27 cellular contexts compared by ENCODE assay signal in the genomic region with DNA sequence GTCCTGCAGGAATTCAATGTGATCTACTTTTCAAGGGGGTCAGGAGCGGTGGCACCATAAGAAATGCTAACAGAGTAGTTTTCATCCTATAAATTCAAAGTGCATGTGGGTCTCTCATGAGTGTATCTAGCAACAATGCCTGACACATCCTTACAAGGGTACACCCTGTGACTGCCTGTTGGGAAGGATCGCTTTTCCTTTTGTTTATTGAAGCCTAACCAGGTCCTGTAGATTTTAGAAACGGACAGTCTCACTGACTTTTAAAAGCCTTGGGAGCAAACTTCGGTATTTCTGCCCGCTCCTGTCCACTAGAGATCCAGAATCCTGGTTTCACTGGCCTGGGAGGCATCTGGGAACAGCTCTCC.
A peak's percentile ranks its signal among the peaks of the same experiment; 100 is the strongest.
DNase-seq lines count a peak whose midpoint lies in the region; ATAC-seq and TF ChIP-seq lines count a peak whose summit lies in the region.
"Had no signal": no experiment of that assay in that cellular context is flagged by ENCODE, and none has a peak within 500 bp of the region (broad histone marks: within the 10 kb centered on the region; RNA-seq: fewer than 3 reads in every experiment).

No MANE protein-coding gene starts in this region.

- peak overlapping the region; percentile 41 for H3K27ac ChIP-seq in AG04450 (ENCODE audit: low read depth, low read length)
- H3K27ac ChIP-seq in PC-9, result peak overlapping the region; percentile 85
- peak overlapping the region; percentile 3 to 18 for H3K27ac ChIP-seq in coronary artery
- H3K27ac ChIP-seq in rectal smooth muscle tissue (ENCODE audit: low read depth, low read length), result peak overlapping the region; percentile 46
- H3K27ac ChIP-seq in dorsolateral prefrontal cortex, result peak overlapping the region in 13 of 59 donors; percentile 12 to 91 (median 56)
- H3K27ac ChIP-seq: neural progenitor cell, right lobe of liver, vagina had no signal

- no peaks in the 10 kb centered on the region for H4K20me1 ChIP-seq in PC-9 (ENCODE audit: insufficient read depth)

- H3K27me3 ChIP-seq in AG04450 (ENCODE audit: control insufficient read depth, insufficient read depth, low read length), result no peaks in the 10 kb centered on the region
- no peaks in the 10 kb centered on the region for H3K27me3 ChIP-seq in PC-9 (ENCODE audit: insufficient read depth, low read depth)
- H3K27me3 ChIP-seq in rectal smooth muscle tissue (ENCODE audit: control insufficient read depth, insufficient read depth, low read length), result no peaks in the 10 kb centered on the region
- H3K27me3 ChIP-seq in dorsolateral prefrontal cortex, result no peaks in the 10 kb centered on the region
- H3K27me3 ChIP-seq: BE2C, neural progenitor cell, right lobe of liver, thyroid gland, vagina had no signal

- intact Hi-C loops in PC-9 (cut with micrococcal nuclease; ENCODE audit: unreplicated experiment) (no loop called here), dorsolateral prefrontal cortex (cut with DNase I) (no loop called here)

- CTCF ChIA-PET in AG04450 (lab: Charles Lee), result no interaction called here
- CTCF ChIA-PET in PC-9 (lab: Charles Lee), result no interaction called here

- no peaks in the 10 kb centered on the region for H3K9me3 ChIP-seq in AG04450 (ENCODE audit: control insufficient read depth, insufficient read depth, low read length)
- H3K9me3 ChIP-seq in PC-9 (ENCODE audit: insufficient read depth, low read depth), result no peaks in the 10 kb centered on the region
- H3K9me3 ChIP-seq: BE2C, right lobe of liver, thyroid gland, vagina had no signal

- TF ChIP-seq CTCF in AG04450 (IDR thresholded peaks at IDR 0.05; ENCODE audit: low read depth, low read length) (no peak), PC-9 (conservative IDR thresholded peaks at IDR 0.05) (no peak), coronary artery (IDR thresholded peaks at IDR 0.05) (no peak), dorsolateral prefrontal cortex (IDR thresholded peaks at IDR 0.05 in 54 of 56, conservative IDR thresholded peaks at IDR 0.05 in 2 of 56; ENCODE audit: low read depth in 1 of 56, partially characterized antibody in 56 of 56) (no peak)

- DNase-seq in AG04450 (ENCODE audit: low read depth, low spot score) (no peak), PC-9 (no peak), coronary artery (ENCODE audit: low spot score) (no peak), NCI-H2029 treated with DMSO at 0.1 percent for 48 hours (lab: John Stamatoyannopoulos, UW) (no peak), dorsolateral prefrontal cortex (no peak)
- DNase-seq in stimulated activated CD4-positive, alpha-beta T cell treated with anti-CD3 and anti-CD28 coated beads, Interleukin-15, amount 100 ng/mL, for 24 hours, result no peak
- DNase-seq: activated CD4-positive, alpha-beta T cell treated with anti-CD3 and anti-CD28 coated beads, Interleukin-2, amount 50 U/mL, for 1 hour; activated naive CD4-positive, alpha-beta T cell treated with anti-CD3 and anti-CD28 coated beads for 36 hours; activated T-cell treated with anti-CD3 and anti-CD28 coated beads, Interleukin-2, amount 50 U/mL, for 72 hours; BE2C; head of caudate nucleus; Kasumi-1; NCI-H1694 treated with DMSO at 0.1 percent for 48 hours; NCI-H2171; NCI-H510A treated with DMSO at 0.1 percent for 48 hours; right lobe of liver; stimulated activated naive CD8-positive, alpha-beta T cell treated with anti-CD3 and anti-CD28 coated beads, Interleukin-15, Interleukin-2, amounts not matched to agents 100 U/mL and 50 U/mL, for 24 hours; SW 1271; T1000 had no signal

- H3K4me3 ChIP-seq in AG04450 (ENCODE audit: low read depth, low read length) (no peak overlapping the region), PC-9 (no peak overlapping the region), coronary artery (no peak overlapping the region), rectal smooth muscle tissue (ENCODE audit: low read length) (no peak overlapping the region), dorsolateral prefrontal cortex (no peak overlapping the region)
- H3K4me3 ChIP-seq: lung, neural progenitor cell, right lobe of liver, thyroid gland, vagina had no signal

- no peak overlapping the region for H3K4me2 ChIP-seq in PC-9
- H3K4me2 ChIP-seq: neural progenitor cell had no signal

- no peaks in the 10 kb centered on the region for H3K9me2 ChIP-seq in PC-9 (ENCODE audit: insufficient read depth)

- no peak overlapping the region for H3K9ac ChIP-seq in rectal smooth muscle tissue (ENCODE audit: low read length)
- H3K9ac ChIP-seq: neural progenitor cell had no signal

- H3K4me1 ChIP-seq in PC-9 (replicated peaks; ENCODE audit: insufficient read depth) (peaks cover 53% of the 10 kb centered on the region), rectal smooth muscle tissue (ENCODE audit: control insufficient read depth, insufficient read depth, low read length) (peaks cover 18% of the 10 kb centered on the region)
- H3K4me1 ChIP-seq: BE2C had no signal

- no peaks in the 10 kb centered on the region for H3K79me2 ChIP-seq in PC-9 (ENCODE audit: low read depth)

- H3F3A ChIP-seq in PC-9 (ENCODE audit: insufficient read depth, low read depth), result peaks cover 36% of the 10 kb centered on the region

- H3K36me3 ChIP-seq in PC-9 (ENCODE audit: low read depth) (peaks cover 12% of the 10 kb centered on the region), rectal smooth muscle tissue (ENCODE audit: control insufficient read depth, insufficient read depth, low read length) (peaks cover 22% of the 10 kb centered on the region)
- H3K36me3 ChIP-seq: BE2C, neural progenitor cell had no signal

- no peak overlapping the region for H2AFZ ChIP-seq in PC-9
- H2AFZ ChIP-seq: neural progenitor cell had no signal

- ATAC-seq in GM19351 (IDR thresholded peaks at IDR 0.05; ENCODE audit: unreplicated experiment), result no peak
- ATAC-seq: activated T-cell treated with anti-CD3 and anti-CD28 coated beads, Interleukin-2, amount 50 U/mL, for 72 hours; HepG2; right lobe of liver; Right ventricle myocardium inferior; stimulated activated naive CD8-positive, alpha-beta T cell treated with anti-CD3 and anti-CD28 coated beads, Interleukin-15, Interleukin-2, amounts not matched to agents 100 U/mL and 50 U/mL, for 24 hours had no signal

- POLR2A ChIA-PET in AG04450 (lab: Yijun Ruan, JAX), result interaction anchor here (0.6 kb wide), 1 partner anchor 452 kb away, joined by 3 read pairs; no protein-coding TSS in a partner anchor
- POLR2A ChIA-PET in PC-9 (lab: Charles Lee; ENCODE audit: unreplicated experiment), result no interaction called here

- no TSS peak for BruUV-seq in PC-9 (replicated peaks; lab: Mats Ljungman, UMichigan)
